Comparison of ENCODE assay signal across 27 cellular contexts in the genomic region with DNA sequence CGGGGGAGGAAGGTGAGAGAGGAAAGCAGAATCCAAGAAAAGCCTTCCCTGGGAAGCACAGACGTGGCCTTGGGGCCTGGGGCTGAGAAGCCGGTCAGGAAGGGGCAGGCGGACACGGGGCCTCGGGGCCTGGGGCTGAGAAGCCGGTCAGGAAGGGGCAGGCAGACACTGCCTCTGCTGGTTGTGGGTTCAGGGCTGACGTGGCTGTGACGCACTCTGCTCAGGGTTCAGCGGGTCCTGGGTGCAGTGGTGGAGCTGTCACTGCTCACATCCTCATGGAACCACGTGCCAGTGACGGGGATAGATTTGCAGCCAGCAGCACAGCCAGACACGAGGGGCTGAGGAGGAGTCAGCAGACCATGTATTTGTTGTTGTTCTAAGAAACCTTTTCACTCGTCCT. TPM values are rescaled to one million over a fixed set of nuclear protein-coding genes. Genes with fewer than 3 reads are reported as not detected.
"Had no signal": no experiment of that assay in that cellular context is flagged by ENCODE, and none has a peak within 500 bp of the region (broad histone marks: within the 10 kb centered on the region; RNA-seq: fewer than 3 reads in every experiment).

No MANE protein-coding gene starts in this region.

- H3K27me3 Mint-ChIP-seq: stimulated activated naive B cell treated with anti-CD40 and anti-IgM and Interleukin-4, amounts not matched to agents 10 μg/mL and 1 μg/mL and 100 μg/mL, for 72 hours had no signal

- H3K27me3 ChIP-seq: right atrium auricular region had no signal

- H3K4me1 Mint-ChIP-seq: naive thymus-derived CD4-positive, alpha-beta T cell; stimulated activated naive B cell treated with anti-CD40 and anti-IgM and Interleukin-4, amounts not matched to agents 10 μg/mL and 1 μg/mL and 100 μg/mL, for 72 hours had no signal

- H3K27ac Mint-ChIP-seq: naive thymus-derived CD4-positive, alpha-beta T cell; nephron progenitor cell; stimulated activated naive B cell treated with anti-CD40 and anti-IgM and Interleukin-4, amounts not matched to agents 10 μg/mL and 1 μg/mL and 100 μg/mL, for 72 hours had no signal

- H3K27ac ChIP-seq: dorsolateral prefrontal cortex, epithelial cell of prostate, esophagus muscularis mucosa, gastrocnemius medialis, heart right ventricle, left ventricle myocardium inferior, lower lobe of right lung, right atrium auricular region, sigmoid colon, skin epidermis, stomach, thoracic aorta had no signal

- H3K4me1 ChIP-seq: esophagus muscularis mucosa, gastrocnemius medialis, heart right ventricle, left ventricle myocardium inferior, lower lobe of right lung, right atrium auricular region, sigmoid colon, stomach had no signal

- H3K9me3 ChIP-seq: gastrocnemius medialis, lower lobe of right lung, thoracic aorta had no signal

- DNase-seq: cortex of kidney; dorsolateral prefrontal cortex; effector memory CD4-positive, alpha-beta T cell; gastrocnemius medialis; heart right ventricle; hypothalamus; left ventricle myocardium inferior; lower lobe of right lung; mesenchymal stem cell; naive thymus-derived CD4-positive, alpha-beta T cell; nephron progenitor cell; sigmoid colon; stimulated activated CD4-positive, alpha-beta T cell treated with anti-CD3 and anti-CD28 coated beads, Interleukin-2, amount 100 ng/mL, for 24 hours; stimulated activated CD4-positive, alpha-beta T cell treated with anti-CD3 and anti-CD28 coated beads, Interleukin-4, amount 100 ng/mL, for 4 hours; stimulated activated naive B cell treated with anti-CD40 and anti-IgM and Interleukin-4, amounts not matched to agents 10 μg/mL and 1 μg/mL and 100 μg/mL, for 72 hours; trophoblast cell had no signal

- H3K36me3 ChIP-seq: esophagus muscularis mucosa, gastrocnemius medialis, heart right ventricle, left ventricle myocardium inferior, lower lobe of right lung, right atrium auricular region, sigmoid colon, stomach, thoracic aorta had no signal

- H3K36me3 Mint-ChIP-seq: naive thymus-derived CD4-positive, alpha-beta T cell; stimulated activated naive B cell treated with anti-CD40 and anti-IgM and Interleukin-4, amounts not matched to agents 10 μg/mL and 1 μg/mL and 100 μg/mL, for 72 hours had no signal

- H3K4me3 Mint-ChIP-seq: naive thymus-derived CD4-positive, alpha-beta T cell; nephron progenitor cell; stimulated activated naive B cell treated with anti-CD40 and anti-IgM and Interleukin-4, amounts not matched to agents 10 μg/mL and 1 μg/mL and 100 μg/mL, for 72 hours had no signal

- H3K4me3 ChIP-seq: dorsolateral prefrontal cortex, esophagus muscularis mucosa, gastrocnemius medialis, heart right ventricle, left ventricle myocardium inferior, lower lobe of right lung, right atrium auricular region, sigmoid colon, skin epidermis, stomach, thoracic aorta had no signal

- ATAC-seq: gastrocnemius medialis; heart right ventricle; naive thymus-derived CD4-positive, alpha-beta T cell; stimulated activated naive B cell treated with anti-CD40 and anti-IgM and Interleukin-4, amounts not matched to agents 10 μg/mL and 1 μg/mL and 100 μg/mL, for 72 hours had no signal

RNA-seq across cellular contexts. Expression of gene PAEP, which starts 12.8 kb away (rescaled TPM):
- total RNA-seq: dorsolateral prefrontal cortex; esophagus muscularis mucosa; fibroblast of villous mesenchyme; gastrocnemius medialis; heart right ventricle; left ventricle myocardium inferior; lower lobe of right lung; mononuclear cell; naive thymus-derived CD4-positive, alpha-beta T cell; osteoblast; pulmonary artery endothelial cell; right atrium auricular region; sigmoid colon; stomach; thoracic aorta had no signal
- polyA plus RNA-seq: heart right ventricle; keratinocyte; naive thymus-derived CD4-positive, alpha-beta T cell; sigmoid colon; stomach had no signal

RNA-seq across cellular contexts. Expression of gene OBP2A, which starts 28.4 kb away (rescaled TPM):
- total RNA-seq: esophagus muscularis mucosa; fibroblast of villous mesenchyme; gastrocnemius medialis; heart right ventricle; left ventricle myocardium inferior; lower lobe of right lung; mononuclear cell; naive thymus-derived CD4-positive, alpha-beta T cell; osteoblast; pulmonary artery endothelial cell; right atrium auricular region; sigmoid colon; stomach; thoracic aorta had no signal
- polyA plus RNA-seq: heart right ventricle; keratinocyte; naive thymus-derived CD4-positive, alpha-beta T cell; sigmoid colon; stomach had no signal

RNA-seq across cellular contexts. Expression of gene LCN1, which starts 53.1 kb away (rescaled TPM):
- total RNA-seq: esophagus muscularis mucosa; fibroblast of villous mesenchyme; gastrocnemius medialis; left ventricle myocardium inferior; lower lobe of right lung; mononuclear cell; naive thymus-derived CD4-positive, alpha-beta T cell; osteoblast; pulmonary artery endothelial cell; right atrium auricular region; sigmoid colon; stomach; thoracic aorta had no signal
- polyA plus RNA-seq: keratinocyte; naive thymus-derived CD4-positive, alpha-beta T cell; stomach had no signal
